Comparison of ENCODE assay signal across 8 cellular contexts in genomic region chr15:38670142-38671002, GRCh38.
DNase-seq lines count a peak whose midpoint lies in the region; ATAC-seq and TF ChIP-seq lines count a peak whose summit lies in the region.

No MANE protein-coding gene starts in this region.

- peaks cover 86% of the 10 kb centered on the region for H3K4me1 Mint-ChIP-seq in activated CD8-positive, alpha-beta T cell treated with anti-CD3 and anti-CD28 coated beads for 36 hours (ENCODE audit: low read depth)

- H3K4me3 ChIP-seq in spleen, result no peak overlapping the region
- H3K4me3 ChIP-seq in SJCRH30, result no peak overlapping the region
- no peak overlapping the region for H3K4me3 ChIP-seq in left ventricle myocardium inferior

- TF ChIP-seq CTCF in activated CD8-positive, alpha-beta T cell treated with anti-CD3 and anti-CD28 coated beads for 36 hours (IDR thresholded peaks at IDR 0.05), result no peak
- no peak for TF ChIP-seq CTCF in spleen (IDR thresholded peaks at IDR 0.05 in 8 of 11, conservative IDR thresholded peaks at IDR 0.05 in 3 of 11)
- TF ChIP-seq CTCF in left ventricle myocardium inferior (IDR thresholded peaks at IDR 0.05; ENCODE audit: borderline replicate concordance), result no peak

- H3K27me3 ChIP-seq in spleen (replicated peaks in 1 of 7), result no peaks in the 10 kb centered on the region
- peaks cover 5% of the 10 kb centered on the region; the same call in 1 of the 2 replicates for H3K27me3 ChIP-seq in SJCRH30
- peaks cover 17% of the 10 kb centered on the region for H3K27me3 ChIP-seq in left ventricle myocardium inferior (ENCODE audit: low read depth)

- WGBS in spleen, 5 donors, result 49 to 70% (median 63%) methylated on average over 3 of the region's 3 CpGs

- peak overlapping the region; percentile 62 for H3K4me3 Mint-ChIP-seq in activated CD8-positive, alpha-beta T cell treated with anti-CD3 and anti-CD28 coated beads for 36 hours

- TF ChIP-seq POLR2A in spleen (IDR thresholded peaks at IDR 0.05), result no peak

- peaks cover 3% of the 10 kb centered on the region for H3K36me3 Mint-ChIP-seq in activated CD8-positive, alpha-beta T cell treated with anti-CD3 and anti-CD28 coated beads for 36 hours (ENCODE audit: low read depth)

- peak; percentile 39 for ATAC-seq in GM19043 (IDR thresholded peaks at IDR 0.05; ENCODE audit: low read depth, unreplicated experiment)
- peak; percentile 36 for ATAC-seq in HG03066 (IDR thresholded peaks at IDR 0.05; ENCODE audit: low read depth, unreplicated experiment)
- peak; percentile 58 for ATAC-seq in activated CD8-positive, alpha-beta T cell treated with anti-CD3 and anti-CD28 coated beads for 36 hours

- H3K27ac ChIP-seq in spleen (peak overlapping the region; percentile 23 to 91 (median 74)), SJCRH30 (no peak overlapping the region), left ventricle myocardium inferior (replicated peaks) (no peak overlapping the region)

- no peaks in the 10 kb centered on the region for H3K9me3 ChIP-seq in spleen
- H3K9me3 ChIP-seq in SJCRH30 (replicated peaks), result no peaks in the 10 kb centered on the region
- no peaks in the 10 kb centered on the region for H3K9me3 ChIP-seq in left ventricle myocardium inferior (replicated peaks)

- CTCF ChIA-PET in activated CD8-positive, alpha-beta T cell treated with anti-CD3 and anti-CD28 coated beads for 36 hours (lab: Charles Lee), result interaction anchor here (0.6 to 10.9 kb wide), 7 partner anchors 11 to 109 kb away, joined by 3 to 127 read pairs (median 5); partner anchors contain the start of gene RASGRP1

- H3K4me1 ChIP-seq in spleen, result peaks cover 21 to 82% (median 50%) of the 10 kb centered on the region in 6 donors
- H3K4me1 ChIP-seq in SJCRH30, result no peaks in the 10 kb centered on the region
- no peaks in the 10 kb centered on the region for H3K4me1 ChIP-seq in left ventricle myocardium inferior

- DNase-seq in activated CD8-positive, alpha-beta T cell treated with anti-CD3 and anti-CD28 coated beads for 36 hours, result peak; percentile 87
- DNase-seq in spleen (no peak), mucosa of gallbladder (ENCODE audit: low spot score) (no peak), NCI-H748 (lab: John Stamatoyannopoulos, UW; ENCODE audit: unreplicated experiment) (no peak), SJCRH30 (no peak), left ventricle myocardium inferior (no peak)

- H3K27me3 Mint-ChIP-seq in activated CD8-positive, alpha-beta T cell treated with anti-CD3 and anti-CD28 coated beads for 36 hours, result no peaks in the 10 kb centered on the region

- H3K9me3 Mint-ChIP-seq in activated CD8-positive, alpha-beta T cell treated with anti-CD3 and anti-CD28 coated beads for 36 hours, result no peaks in the 10 kb centered on the region

- POLR2A ChIA-PET in activated CD8-positive, alpha-beta T cell treated with anti-CD3 and anti-CD28 coated beads for 36 hours (lab: Charles Lee), result interaction anchor here (0.6 to 10.3 kb wide), 9 partner anchors 9 to 419 kb away, joined by 3 to 94 read pairs (median 5); partner anchors contain the start of gene RASGRP1

- H3K27ac Mint-ChIP-seq in activated CD8-positive, alpha-beta T cell treated with anti-CD3 and anti-CD28 coated beads for 36 hours, result peak overlapping the region; percentile 95

- H3K36me3 ChIP-seq in spleen (no peaks in the 10 kb centered on the region), SJCRH30 (no peaks in the 10 kb centered on the region), left ventricle myocardium inferior (no peaks in the 10 kb centered on the region)

- intact Hi-C loops in activated CD8-positive, alpha-beta T cell treated with anti-CD3 and anti-CD28 coated beads for 36 hours (cut with micrococcal nuclease), result loop anchor here (2.0 to 5.0 kb wide), 3 partner anchors 16 to 58 kb away; no protein-coding TSS in a partner anchor
- intact Hi-C loops in spleen (cut with DNase I; ENCODE audit: low total_unique reads) (no loop called here), left ventricle myocardium inferior (cut with micrococcal nuclease) (no loop called here)

Comparison
In these comparisons a context has a peak if more than half of its experiments do, and no peak if none do; other contexts are left out.
1. H3K27ac ChIP-seq: peak in spleen (8 of 8); none in SJCRH30 (single experiment) and left ventricle myocardium inferior (single experiment).
2. Peak in every context shown above with its lines, with median percentiles within 50 percentile points of each other: ATAC-seq.